Comparison of ENCODE assay signal across 18 cellular contexts in the genomic region with DNA sequence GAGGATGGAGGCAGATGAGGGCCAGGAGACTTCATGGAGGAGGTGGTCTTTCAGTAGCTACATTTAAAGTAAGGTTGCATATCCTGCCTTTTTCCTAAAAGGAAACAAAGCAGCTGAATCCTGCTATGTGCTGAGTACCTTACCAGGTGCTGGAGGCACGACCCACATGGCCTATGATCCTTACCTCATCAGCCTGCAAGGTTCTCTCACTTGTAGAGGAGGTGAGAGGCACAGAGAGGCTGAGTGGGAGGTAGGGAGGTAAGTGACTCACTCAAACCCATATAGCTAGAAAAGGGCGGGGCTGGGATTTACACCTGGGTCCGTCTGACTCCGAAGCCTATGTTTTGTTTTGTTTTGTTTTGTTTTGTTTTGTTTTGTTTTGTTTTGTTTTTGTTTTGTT.
A peak's percentile ranks its signal among the peaks of the same experiment; 100 is the strongest.
DNase-seq lines count a peak whose midpoint lies in the region; ATAC-seq and TF ChIP-seq lines count a peak whose summit lies in the region.
"Had no signal": no experiment of that assay in that cellular context is flagged by ENCODE, and none has a peak within 500 bp of the region (broad histone marks: within the 10 kb centered on the region; RNA-seq: fewer than 3 reads in every experiment).

No MANE protein-coding gene starts in this region.

- H3K9ac ChIP-seq in smooth muscle cell (ENCODE audit: low read depth) = no peak overlapping the region

- H2AFZ ChIP-seq in smooth muscle cell (ENCODE audit: low read depth) = no peak overlapping the region

- 61% methylated on average over 4 of the region's 4 CpGs for whole genome bisulfite sequencing in smooth muscle cell (ENCODE audit: low lambda C conversion rate)

- ATAC-seq in activated CD8-positive, alpha-beta memory T cell treated with anti-CD3 and anti-CD28 coated beads, Interleukin-2, amount 10 ng/mL, durations not matched to agents 7 days and 5 days = no peak
- ATAC-seq in esophagus mucosa = peak; percentile 32

- no peaks in the 10 kb centered on the region for H3K9me3 ChIP-seq in smooth muscle cell (replicated peaks; ENCODE audit: low read depth)
- H3K9me3 ChIP-seq: transverse colon had no signal

- H3K9me3 Mint-ChIP-seq in activated CD8-positive, alpha-beta memory T cell treated with anti-CD3 and anti-CD28 coated beads, Interleukin-2, amount 10 ng/mL, durations not matched to agents 7 days and 5 days (ENCODE audit: low read depth) = no peaks in the 10 kb centered on the region
- H3K9me3 Mint-ChIP-seq in activated CD4-positive, alpha-beta memory T cell treated with anti-CD3 and anti-CD28 coated beads for 36 hours = no peaks in the 10 kb centered on the region
- H3K9me3 Mint-ChIP-seq: activated T-helper 1 cell treated with anti-CD3 and anti-CD28 coated beads, Interleukin-12 subunit alpha, Interleukin-12 subunit beta, Interleukin-2, Interleukin-4 antibody, amounts not matched to agents 30 ng/mL and 10 ng/mL and 1 ng/mL, durations not matched to agents 14 hours and 24 hours and 36 hours; stimulated activated naive CD8-positive, alpha-beta T cell treated with anti-CD3 and anti-CD28 coated beads, Interleukin-15, Interleukin-2, amounts not matched to agents 100 ng/mL and 50 ng/mL, for 24 hours had no signal

- CTCF ChIA-PET in activated CD8-positive, alpha-beta memory T cell treated with anti-CD3 and anti-CD28 coated beads, Interleukin-2, amount 10 ng/mL, durations not matched to agents 7 days and 5 days (lab: Charles Lee) = no interaction called here
- CTCF ChIA-PET in activated CD4-positive, alpha-beta memory T cell treated with anti-CD3 and anti-CD28 coated beads for 36 hours (lab: Charles Lee) = no interaction called here

- POLR2A ChIA-PET in activated CD4-positive, alpha-beta memory T cell treated with anti-CD3 and anti-CD28 coated beads for 36 hours (lab: Charles Lee) = no interaction called here

- H3K4me3 Mint-ChIP-seq in activated CD8-positive, alpha-beta memory T cell treated with anti-CD3 and anti-CD28 coated beads, Interleukin-2, amount 10 ng/mL, durations not matched to agents 7 days and 5 days = no peak overlapping the region
- no peak overlapping the region for H3K4me3 Mint-ChIP-seq in activated CD4-positive, alpha-beta memory T cell treated with anti-CD3 and anti-CD28 coated beads for 36 hours
- H3K4me3 Mint-ChIP-seq: activated T-helper 1 cell treated with anti-CD3 and anti-CD28 coated beads, Interleukin-12 subunit alpha, Interleukin-12 subunit beta, Interleukin-2, Interleukin-4 antibody, amounts not matched to agents 30 ng/mL and 10 ng/mL and 1 ng/mL, durations not matched to agents 14 hours and 24 hours and 36 hours; mesothelial cell of epicardium; stimulated activated naive CD8-positive, alpha-beta T cell treated with anti-CD3 and anti-CD28 coated beads, Interleukin-15, Interleukin-2, amounts not matched to agents 100 ng/mL and 50 ng/mL, for 24 hours had no signal

- H3K4me1 ChIP-seq in smooth muscle cell (ENCODE audit: low read depth) = peaks cover 3% of the 10 kb centered on the region

- no peak overlapping the region for H3K27ac Mint-ChIP-seq in activated CD8-positive, alpha-beta memory T cell treated with anti-CD3 and anti-CD28 coated beads, Interleukin-2, amount 10 ng/mL, durations not matched to agents 7 days and 5 days
- H3K27ac Mint-ChIP-seq in activated CD4-positive, alpha-beta memory T cell treated with anti-CD3 and anti-CD28 coated beads for 36 hours = no peak overlapping the region
- H3K27ac Mint-ChIP-seq: activated T-helper 1 cell treated with anti-CD3 and anti-CD28 coated beads, Interleukin-12 subunit alpha, Interleukin-12 subunit beta, Interleukin-2, Interleukin-4 antibody, amounts not matched to agents 30 ng/mL and 10 ng/mL and 1 ng/mL, durations not matched to agents 14 hours and 24 hours and 36 hours; mesothelial cell of epicardium; stimulated activated naive CD8-positive, alpha-beta T cell treated with anti-CD3 and anti-CD28 coated beads, Interleukin-15, Interleukin-2, amounts not matched to agents 100 ng/mL and 50 ng/mL, for 24 hours had no signal

- H3K27me3 ChIP-seq in smooth muscle cell (ENCODE audit: low read depth) = no peaks in the 10 kb centered on the region

- no peaks in the 10 kb centered on the region for H3K79me2 ChIP-seq in smooth muscle cell (ENCODE audit: low read depth)

- H3K4me1 Mint-ChIP-seq in activated CD8-positive, alpha-beta memory T cell treated with anti-CD3 and anti-CD28 coated beads, Interleukin-2, amount 10 ng/mL, durations not matched to agents 7 days and 5 days = no peaks in the 10 kb centered on the region
- no peaks in the 10 kb centered on the region for H3K4me1 Mint-ChIP-seq in activated CD4-positive, alpha-beta memory T cell treated with anti-CD3 and anti-CD28 coated beads for 36 hours (ENCODE audit: low read depth)

- no peak for TF ChIP-seq CTCF in smooth muscle cell (IDR thresholded peaks at IDR 0.05; ENCODE audit: borderline replicate concordance, insufficient read depth, poor library complexity, severe bottlenecking)

- H3K4me3 ChIP-seq in smooth muscle cell = no peak overlapping the region
- H3K4me3 ChIP-seq: transverse colon had no signal

- H3K27ac ChIP-seq in smooth muscle cell (ENCODE audit: low read depth) = no peak overlapping the region
- H3K27ac ChIP-seq: transverse colon had no signal

- peak; percentile 44 for DNase-seq in activated CD8-positive, alpha-beta memory T cell treated with anti-CD3 and anti-CD28 coated beads for 24 hours
- no peak for DNase-seq in activated CD8-positive, alpha-beta memory T cell treated with anti-CD3 and anti-CD28 coated beads, Interleukin-2, amount 10 ng/mL, durations not matched to agents 7 days and 5 days
- DNase-seq in activated CD4-positive, alpha-beta memory T cell treated with anti-CD3 and anti-CD28 coated beads for 36 hours = peak; percentile 24
- no peak for DNase-seq in smooth muscle cell (lab: John Stamatoyannopoulos, UW; ENCODE audit: unreplicated experiment)
- DNase-seq in T-helper 2 cell = no peak
- no peak for DNase-seq in MV-4-11 (lab: John Stamatoyannopoulos, UW)
- no peak for DNase-seq in midbrain (lab: John Stamatoyannopoulos, UW)
- DNase-seq: C1 segment of cervical spinal cord, DMS 273 treated with DMSO at 0.1 percent for 48 hours, Kasumi-1, kidney, NCI-H1105 treated with DMSO at 0.1 percent for 48 hours, NCI-H774, transverse colon had no signal

- H3F3A ChIP-seq in smooth muscle cell (ENCODE audit: low read depth) = no peaks in the 10 kb centered on the region

- no peaks in the 10 kb centered on the region for H3K36me3 ChIP-seq in smooth muscle cell (ENCODE audit: low read depth)
- H3K36me3 ChIP-seq: transverse colon had no signal

- peak overlapping the region; percentile 65 for H3K4me2 ChIP-seq in smooth muscle cell

- no peaks in the 10 kb centered on the region for H3K36me3 Mint-ChIP-seq in activated CD8-positive, alpha-beta memory T cell treated with anti-CD3 and anti-CD28 coated beads, Interleukin-2, amount 10 ng/mL, durations not matched to agents 7 days and 5 days
- H3K36me3 Mint-ChIP-seq in activated CD4-positive, alpha-beta memory T cell treated with anti-CD3 and anti-CD28 coated beads for 36 hours = no peaks in the 10 kb centered on the region
- H3K36me3 Mint-ChIP-seq: mesothelial cell of epicardium had no signal

- intact Hi-C loops in activated CD4-positive, alpha-beta memory T cell treated with anti-CD3 and anti-CD28 coated beads for 36 hours (cut with micrococcal nuclease) = no loop called here

- H4K20me1 ChIP-seq in smooth muscle cell (ENCODE audit: low read depth) = no peaks in the 10 kb centered on the region

- H3K27me3 Mint-ChIP-seq in activated CD8-positive, alpha-beta memory T cell treated with anti-CD3 and anti-CD28 coated beads, Interleukin-2, amount 10 ng/mL, durations not matched to agents 7 days and 5 days = no peaks in the 10 kb centered on the region
- no peaks in the 10 kb centered on the region for H3K27me3 Mint-ChIP-seq in activated CD4-positive, alpha-beta memory T cell treated with anti-CD3 and anti-CD28 coated beads for 36 hours
- H3K27me3 Mint-ChIP-seq: stimulated activated naive CD8-positive, alpha-beta T cell treated with anti-CD3 and anti-CD28 coated beads, Interleukin-15, Interleukin-2, amounts not matched to agents 100 ng/mL and 50 ng/mL, for 24 hours had no signal

Comparison
In these comparisons a context has a peak if more than half of its experiments do, and no peak if none do; other contexts are left out.
1. DNase-seq: peak in activated CD8-positive, alpha-beta memory T cell treated with anti-CD3 and anti-CD28 coated beads for 24 hours (single experiment) and activated CD4-positive, alpha-beta memory T cell treated with anti-CD3 and anti-CD28 coated beads for 36 hours (single experiment); none in activated CD8-positive, alpha-beta memory T cell treated with anti-CD3 and anti-CD28 coated beads, Interleukin-2, amount 10 ng/mL, durations not matched to agents 7 days and 5 days (single experiment), smooth muscle cell (single experiment), T-helper 2 cell (0 of 5), MV-4-11 (single experiment) and midbrain (single experiment).